25 cellular contexts compared by ENCODE assay signal in genomic region chr18:39007523-39007922, GRCh38.
"Had no signal": no experiment of that assay in that cellular context is flagged by ENCODE, and none has a peak within 500 bp of the region (broad histone marks: within the 10 kb centered on the region; RNA-seq: fewer than 3 reads in every experiment).

No MANE protein-coding gene starts in this region.

- H3K27ac ChIP-seq: stomach, suprapubic skin, testis, thoracic aorta, thyroid gland, tibial artery, transverse colon, upper lobe of left lung, upper lobe of right lung, uterus, vagina had no signal

- H3K27me3 ChIP-seq: stomach, suprapubic skin, testis, thyroid gland, tibial artery, tibial nerve, transverse colon, upper lobe of left lung, upper lobe of right lung, uterus, vagina had no signal

- H3K4me1 ChIP-seq: stomach, suprapubic skin, testis, thyroid gland, tibial artery, tibial nerve, transverse colon, upper lobe of left lung, upper lobe of right lung, uterus, vagina had no signal

- H3K9me3 ChIP-seq: suprapubic skin, testis, thoracic aorta, thyroid gland, tibial nerve, upper lobe of left lung, upper lobe of right lung, uterus, vagina had no signal

- DNase-seq: stimulated activated CD4-positive, alpha-beta T cell treated with anti-CD3 and anti-CD28 coated beads, Interleukin-2, amount 100 ng/mL, for 48 hours; stimulated activated CD4-positive, alpha-beta T cell treated with anti-CD3 and anti-CD28 coated beads, Interleukin-4, amount 100 ng/mL, for 1 hour; stimulated activated CD4-positive, alpha-beta T cell treated with anti-CD3 and anti-CD28 coated beads, Interleukin-4, amount 100 ng/mL, for 24 hours; stimulated activated CD4-positive, alpha-beta T cell treated with anti-CD3 and anti-CD28 coated beads, Interleukin-4, amount 100 ng/mL, for 4 hours; stimulated activated CD8-positive, alpha-beta memory T cell treated with anti-CD3 and anti-CD28 coated beads, Interleukin-4, amount 100 ng/mL, for 48 hours; stimulated activated naive B cell treated with anti-CD40 and anti-IgM and Interleukin-4, amounts not matched to agents 10 μg/mL and 1 μg/mL and 100 μg/mL, for 72 hours; stimulated activated naive CD4-positive, alpha-beta T cell; stimulated activated naive CD4-positive, alpha-beta T cell treated with Interleukin-2 at 50 U/mL for 16 hours; stimulated activated naive CD8-positive, alpha-beta T cell treated with anti-CD3 and anti-CD28 coated beads, Interleukin-15, amount 100 ng/mL, for 72 hours; stimulated activated naive CD8-positive, alpha-beta T cell treated with anti-CD3 and anti-CD28 coated beads, Interleukin-15, Interleukin-2, amounts not matched to agents 100 U/mL and 50 U/mL, for 24 hours; stomach; substantia nigra; testis; thyroid gland; tibial artery; transverse colon; upper lobe of left lung; upper lobe of right lung; uterus had no signal

- H3K4me3 ChIP-seq: stomach, suprapubic skin, testis, thoracic aorta, thyroid gland, tibial artery, tibial nerve, transverse colon, upper lobe of left lung, upper lobe of right lung, uterus, vagina had no signal

- H3K36me3 ChIP-seq: stomach, suprapubic skin, thoracic aorta, thyroid gland, tibial artery, tibial nerve, transverse colon, upper lobe of left lung, upper lobe of right lung, uterus, vagina had no signal

- ATAC-seq: stimulated activated effector memory CD8-positive, alpha-beta T cell treated with anti-CD3 and anti-CD28 coated beads, Interleukin-12 subunit alpha, Interleukin-12 subunit beta, amount 100 ng/mL, for 72 hours; stimulated activated memory B cell treated with anti-CD40 and anti-IgM and Interleukin-4, amounts not matched to agents 10 μg/mL and 1 μg/mL and 100 μg/mL, for 72 hours; stimulated activated naive B cell treated with anti-CD40 and anti-IgM and Interleukin-4, amounts not matched to agents 10 μg/mL and 1 μg/mL and 100 μg/mL, for 72 hours; stimulated activated naive CD8-positive, alpha-beta T cell treated with anti-CD3 and anti-CD28 coated beads, Interleukin-15, amount 100 ng/mL, for 72 hours; stimulated activated naive CD8-positive, alpha-beta T cell treated with anti-CD3 and anti-CD28 coated beads, Interleukin-15, Interleukin-2, amounts not matched to agents 100 U/mL and 50 U/mL, for 24 hours; upper lobe of right lung had no signal
